ENCODE assay signal across 9 cellular contexts in genomic region chr15:77021803-77022381, GRCh38. TPM values are rescaled to one million over a fixed set of nuclear protein-coding genes. Genes with fewer than 3 reads are reported as not detected.
DNase-seq lines count a peak whose midpoint lies in the region; ATAC-seq and TF ChIP-seq lines count a peak whose summit lies in the region.
"Had no signal": no experiment of that assay in that cellular context is flagged by ENCODE, and none has a peak within 500 bp of the region (broad histone marks: within the 10 kb centered on the region; RNA-seq: fewer than 3 reads in every experiment).

No MANE protein-coding gene starts in this region.

- TF ChIP-seq CTCF in BJ (IDR thresholded peaks at IDR 0.05; ENCODE audit: insufficient read depth, low read depth, low read length) = no peak

- H3K4me1 Mint-ChIP-seq in IgD-negative memory B cell = peaks cover 0 to 17% (median 6%) of the 10 kb centered on the region in 3 donors

- no peaks in the 10 kb centered on the region for H3K9me3 Mint-ChIP-seq in IgD-negative memory B cell

- H3K4me3 Mint-ChIP-seq in IgD-negative memory B cell = peak overlapping the region in 1 of 4 donors; percentile 8

- H3K36me3 Mint-ChIP-seq in IgD-negative memory B cell = peaks cover 2% of the 10 kb centered on the region

- H3K36me3 ChIP-seq in BJ (ENCODE audit: control insufficient read depth, insufficient read depth, low read length) = no peaks in the 10 kb centered on the region

- POLR2A ChIA-PET in BJ (lab: Charles Lee) = no interaction called here

- no peak overlapping the region for H3K4me3 ChIP-seq in BJ (ENCODE audit: low read depth, low read length)

- peak overlapping the region in 2 of 3 donors; percentile 53 to 96 for H3K27ac Mint-ChIP-seq in IgD-negative memory B cell

- DNase-seq in BJ (ENCODE audit: low read depth) (peak; percentile 41), islet precursor cell (peak; percentile 55), nucleus accumbens (lab: John Stamatoyannopoulos, UW) (no peak), ureter (ENCODE audit: low spot score) (no peak)
- DNase-seq in activated T-cell treated with anti-CD3 and anti-CD28 coated beads, Interleukin-2, amount 50 U/mL, for 48 hours = peak; percentile 75 to 79
- DNase-seq: NCI-H1417 treated with DMSO at 0.1 percent for 48 hours had no signal

- H3K27me3 ChIP-seq in BJ (ENCODE audit: control insufficient read depth, insufficient read depth, low read length) = no peaks in the 10 kb centered on the region

- H3K27me3 Mint-ChIP-seq in IgD-negative memory B cell = no peaks in the 10 kb centered on the region

- CTCF ChIA-PET in BJ (lab: Yijun Ruan, JAX) = interaction anchor here (0.9 to 4.5 kb wide), 8 partner anchors 9 to 611 kb away, joined by 4 to 25 read pairs (median 5); partner anchors contain the start of gene LINGO1

- no peak for ATAC-seq in GM19023 (IDR thresholded peaks at IDR 0.05; ENCODE audit: unreplicated experiment)
- ATAC-seq in HG02973 (IDR thresholded peaks at IDR 0.05; ENCODE audit: unreplicated experiment) = no peak

RNA-seq across cellular contexts. Expression of gene PSTPIP1, which starts 27.0 kb away (rescaled TPM):
- not detected in 2 replicates for polyA plus RNA-seq in BJ (2011; rRNA removed)
- not detected in 2 replicates for polyA minus RNA-seq in BJ (2011; rRNA and poly(A)+ RNA removed)
- polyA plus RNA-seq in IgD-negative memory B cell = 37.3 TPM
- 12.3 TPM for total RNA-seq in ureter

RNA-seq across cellular contexts. Expression of gene TSPAN3, which starts 49.0 kb away (rescaled TPM):
- polyA plus RNA-seq in BJ (2011; rRNA removed) = 344 and 396 TPM in 2 replicates
- polyA minus RNA-seq in BJ (2011; rRNA and poly(A)+ RNA removed) = 113 and 152 TPM in 2 replicates
- polyA plus RNA-seq in IgD-negative memory B cell = 471 TPM
- 166 TPM for total RNA-seq in ureter

Comparison
In these comparisons a context has a peak if more than half of its experiments do, and no peak if none do; other contexts are left out.
1. DNase-seq: peak in BJ (single experiment), activated T-cell treated with anti-CD3 and anti-CD28 coated beads, Interleukin-2, amount 50 U/mL, for 48 hours (2 of 2) and islet precursor cell (single experiment); none in nucleus accumbens (0 of 56) and ureter (single experiment).
2. RNA of gene PSTPIP1, which starts 27.0 kb away (polyA plus RNA-seq): 37.3 TPM in IgD-negative memory B cell (single experiment); not detected in BJ; every median in the first group is over 10 times any median in the second.